In genomic region chr17:55742272-55743102, GRCh38 we compare ENCODE assay signal across 1 cellular context.
A peak's percentile ranks its signal among the peaks of the same experiment; 100 is the strongest.
TF ChIP-seq lines count a peak whose summit lies in the region.

No MANE protein-coding gene starts in this region.

TF ChIP-seq in HepG2, 621 proteins besides CTCF, POLR2A, EP300 and RAD21 (continued from another document):
- no peak for TF ChIP-seq ZNF772 (CRISPR knock-in tag; IDR thresholded peaks at IDR 0.05)
- no peak for TF ChIP-seq ZNF83 (CRISPR knock-in tag; IDR thresholded peaks at IDR 0.05; ENCODE audit: borderline replicate concordance)
- no peak for TF ChIP-seq GLMP (CRISPR knock-in tag; IDR thresholded peaks at IDR 0.05; ENCODE audit: borderline replicate concordance)
- TF ChIP-seq ZNF557 (CRISPR knock-in tag; IDR thresholded peaks at IDR 0.05) = no peak
- TF ChIP-seq ZMYM3 (CRISPR knock-in tag; IDR thresholded peaks at IDR 0.05) = peak; percentile 64; the same call in 1 of the 2 replicates
- TF ChIP-seq SCMH1 (CRISPR knock-in tag; IDR thresholded peaks at IDR 0.05; ENCODE audit: borderline replicate concordance) = no peak
- TF ChIP-seq MAFF (IDR thresholded peaks at IDR 0.05; ENCODE audit: low read depth, low read length) = peak; percentile 24; the same call in 1 of the 2 replicates
- no peak for TF ChIP-seq E2F2 (CRISPR knock-in tag; IDR thresholded peaks at IDR 0.05; ENCODE audit: borderline replicate concordance)
- no peak for TF ChIP-seq CENPBD1 (CRISPR knock-in tag; IDR thresholded peaks at IDR 0.05; ENCODE audit: borderline replicate concordance, low read depth)
- no peak for TF ChIP-seq GFI1 (CRISPR knock-in tag; IDR thresholded peaks at IDR 0.05; ENCODE audit: borderline replicate concordance)
- TF ChIP-seq CHD4 (IDR thresholded peaks at IDR 0.05; ENCODE audit: borderline replicate concordance, low read length) = no peak
- TF ChIP-seq GMEB1 (CRISPR knock-in tag; IDR thresholded peaks at IDR 0.05; ENCODE audit: borderline replicate concordance) = no peak
- TF ChIP-seq NCOA1 (CRISPR knock-in tag; IDR thresholded peaks at IDR 0.05) = 0 out of 2 replicates have a peak, but pooled peaks have one; percentile 28
- TF ChIP-seq HNRNPK (IDR thresholded peaks at IDR 0.05; ENCODE audit: low read depth, low read length, poor library complexity, severe bottlenecking) = no peak
- TF ChIP-seq CEBPZ (IDR thresholded peaks at IDR 0.05; ENCODE audit: low read length) = no peak
- no peak for TF ChIP-seq SMAD9 (CRISPR knock-in tag; IDR thresholded peaks at IDR 0.05)
- peak; percentile 58; the same call in 1 of the 2 replicates for TF ChIP-seq SMC3 (IDR thresholded peaks at IDR 0.05; ENCODE audit: low read length)
- TF ChIP-seq TAF1 (CRISPR knock-in tag; IDR thresholded peaks at IDR 0.05) = no peak
- no peak for TF ChIP-seq RFXANK (CRISPR knock-in tag; IDR thresholded peaks at IDR 0.05)
- TF ChIP-seq MAFG (CRISPR knock-in tag; IDR thresholded peaks at IDR 0.05) = no peak
- no peak for TF ChIP-seq KLF11 (CRISPR knock-in tag; IDR thresholded peaks at IDR 0.05)
- TF ChIP-seq BRD4 (CRISPR knock-in tag; IDR thresholded peaks at IDR 0.05) = no peak
- no peak for TF ChIP-seq NONO (IDR thresholded peaks at IDR 0.05)
- no peak for TF ChIP-seq NONO (CRISPR knock-in tag; conservative IDR thresholded peaks at IDR 0.05)
- TF ChIP-seq ZMYM4 (CRISPR knock-in tag; IDR thresholded peaks at IDR 0.05) = 0 out of 2 replicates have a peak, but pooled peaks have one; percentile 34
- peak; percentile 26; the same call in 1 of the 2 replicates for TF ChIP-seq YEATS4 (CRISPR knock-in tag; IDR thresholded peaks at IDR 0.05; ENCODE audit: borderline replicate concordance)
TF ChIP-seq in HepG2: peak in this region for 16.
